Comparison of ENCODE assay signal across 1 cellular context in genomic region chr18:61935362-61935761, GRCh38.
TF ChIP-seq lines count a peak whose summit lies in the region.

No MANE protein-coding gene starts in this region.

TF ChIP-seq in HepG2, 621 proteins besides CTCF, POLR2A, EP300 and RAD21 (continued from another document):
- no peak for TF ChIP-seq RERE (CRISPR knock-in tag; IDR thresholded peaks at IDR 0.05; ENCODE audit: low read depth)
- no peak for TF ChIP-seq SMAD9 (CRISPR knock-in tag; IDR thresholded peaks at IDR 0.05)
- TF ChIP-seq LBX2 (CRISPR knock-in tag; IDR thresholded peaks at IDR 0.05; ENCODE audit: borderline replicate concordance), result no peak
- no peak for TF ChIP-seq DBP (CRISPR knock-in tag; IDR thresholded peaks at IDR 0.05; ENCODE audit: not compliant biosample characterization)
- no peak for TF ChIP-seq SNAPC2 (CRISPR knock-in tag; IDR thresholded peaks at IDR 0.05)
- TF ChIP-seq PCBP1 (IDR thresholded peaks at IDR 0.05; ENCODE audit: borderline replicate concordance, low read depth, low read length), result no peak
- no peak for TF ChIP-seq ATF1 (CRISPR knock-in tag; IDR thresholded peaks at IDR 0.05)
- TF ChIP-seq ATF7 (IDR thresholded peaks at IDR 0.05), result no peak
- TF ChIP-seq ATF7 (CRISPR knock-in tag; IDR thresholded peaks at IDR 0.05), result no peak
- no peak for TF ChIP-seq SMYD3 (CRISPR knock-in tag; IDR thresholded peaks at IDR 0.05)
- no peak for TF ChIP-seq KMT2A (CRISPR knock-in tag; IDR thresholded peaks at IDR 0.05)
- TF ChIP-seq ZNF101 (CRISPR knock-in tag; IDR thresholded peaks at IDR 0.05; ENCODE audit: borderline replicate concordance, low read depth), result no peak
- no peak for TF ChIP-seq RARA (CRISPR knock-in tag; IDR thresholded peaks at IDR 0.05)
